ENCODE assay signal across 10 cellular contexts in the genomic region with DNA sequence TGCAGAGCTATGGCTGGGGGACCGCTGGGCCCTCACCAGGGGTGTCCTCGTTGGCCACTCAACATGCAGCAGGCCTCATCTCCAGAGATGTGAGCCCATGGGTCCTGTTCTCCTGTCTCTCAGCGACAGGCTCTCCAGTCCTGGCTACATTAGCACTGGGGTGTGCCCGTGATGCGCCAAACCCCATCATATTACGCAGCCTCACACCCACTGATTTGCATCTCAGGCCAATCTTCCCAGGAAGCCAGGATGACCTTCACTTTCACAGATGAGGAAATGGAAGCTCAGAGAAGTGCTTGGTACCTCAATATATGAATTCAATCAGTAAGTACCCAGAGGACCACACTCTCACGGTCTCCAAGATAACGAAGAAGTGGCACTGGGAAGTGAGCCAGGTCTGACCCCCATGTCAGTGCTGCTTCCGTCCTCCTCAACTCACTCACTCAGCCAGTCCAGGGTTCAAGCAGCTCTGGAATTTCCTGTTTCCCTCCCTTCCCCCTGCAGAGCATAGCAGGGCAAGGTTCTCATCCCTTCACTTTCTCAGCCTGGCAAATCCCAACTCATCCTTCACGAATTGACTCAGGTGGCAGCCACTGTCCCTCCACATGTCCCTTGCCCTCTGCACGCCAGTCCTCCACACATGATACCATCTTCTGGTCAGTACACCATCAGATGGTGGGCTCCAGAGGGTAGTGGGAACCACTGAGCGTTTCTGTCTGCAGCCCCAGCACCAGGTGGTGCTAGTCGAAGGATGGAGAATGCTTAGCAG. TPM values are rescaled to one million over a fixed set of nuclear protein-coding genes. Genes with fewer than 3 reads are reported as not detected.
A peak's percentile ranks its signal among the peaks of the same experiment; 100 is the strongest.
DNase-seq lines count a peak whose midpoint lies in the region; ATAC-seq and TF ChIP-seq lines count a peak whose summit lies in the region.
"Had no signal": no experiment of that assay in that cellular context is flagged by ENCODE, and none has a peak within 500 bp of the region (broad histone marks: within the 10 kb centered on the region; RNA-seq: fewer than 3 reads in every experiment).

No MANE protein-coding gene starts in this region.

- no peaks in the 10 kb centered on the region for H3K27me3 Mint-ChIP-seq in MCF 10A (ENCODE audit: insufficient read depth, unreplicated experiment)

- peak overlapping the region; percentile 27 for H2AK5ac ChIP-seq in mesenchymal stem cell (ENCODE audit: low read length, severe bottlenecking)

- H3K4ac ChIP-seq in mesenchymal stem cell (ENCODE audit: low read depth in 1 of 2, low read length in 2 of 2): peak overlapping the region; percentile 52 to 61

- no peaks in the 10 kb centered on the region for H3K9me3 ChIP-seq in mesenchymal stem cell (ENCODE audit: control insufficient read depth, low read length)

- no peak overlapping the region for H3K4me2 ChIP-seq in mesenchymal stem cell (ENCODE audit: low read length, poor library complexity, severe bottlenecking)

- H4K8ac ChIP-seq in mesenchymal stem cell (ENCODE audit: low read length): peak overlapping the region; percentile 84

- peak overlapping the region; percentile 96 for H3K27ac ChIP-seq in mesenchymal stem cell (ENCODE audit: low read length, poor library complexity, severe bottlenecking)
- H3K27ac ChIP-seq: WERI-Rb-1 had no signal

- peak overlapping the region; percentile 34 to 54 for H2BK12ac ChIP-seq in mesenchymal stem cell (ENCODE audit: low read length in 2 of 2)

- 56% methylated on average over 13 of the region's 13 CpGs for WGBS in mesenchymal stem cell

- TF ChIP-seq CTCF in MCF 10A (IDR thresholded peaks at IDR 0.05; ENCODE audit: unreplicated experiment): no peak

- H3K4me3 ChIP-seq in mesenchymal stem cell (ENCODE audit: insufficient read depth in 1 of 2, low read depth in 1 of 2, low read length in 2 of 2): peak overlapping the region in 1 of 2 experiments; percentile 1

- ATAC-seq in HG03432 (IDR thresholded peaks at IDR 0.05; ENCODE audit: unreplicated experiment): no peak
- no peak for ATAC-seq in left colon

- H3K23ac ChIP-seq in mesenchymal stem cell (ENCODE audit: low read length in 2 of 2): peak overlapping the region in 1 of 2 experiments; percentile 57

- H2AFZ ChIP-seq in mesenchymal stem cell (ENCODE audit: low read depth, low read length): no peak overlapping the region

- peak overlapping the region; percentile 93 for H4K91ac ChIP-seq in mesenchymal stem cell (ENCODE audit: low read length)

- H3K27ac Mint-ChIP-seq in MCF 10A (ENCODE audit: low read depth, unreplicated experiment): peak overlapping the region; percentile 82

- H3K4me1 ChIP-seq in mesenchymal stem cell (ENCODE audit: control insufficient read depth, insufficient read depth, low read depth, low read length): peaks cover 52% of the 10 kb centered on the region

- POLR2A ChIA-PET in MCF 10A (lab: Yijun Ruan, JAX): interaction anchor here (0.6 to 3.9 kb wide), 6 partner anchors 14 to 583 kb away, joined by 3 to 48 read pairs (median 6); a partner anchor contains a TSS

- peaks cover 25% of the 10 kb centered on the region for H3K79me1 ChIP-seq in mesenchymal stem cell (replicated peaks; ENCODE audit: low read length, poor library complexity, severe bottlenecking)

- intact Hi-C loops in MCF 10A (cut with micrococcal nuclease): no loop called here
- intact Hi-C loops in left colon (cut with DNase I, micrococcal nuclease): no loop called here

- H3K36me3 ChIP-seq in mesenchymal stem cell (ENCODE audit: control insufficient read depth in 1 of 2, insufficient read depth in 2 of 2, low read depth in 1 of 2, low read length in 2 of 2): peaks cover 57 to 77% of the 10 kb centered on the region in 2 experiments

- H3K36me3 Mint-ChIP-seq in MCF 10A (ENCODE audit: insufficient read depth, unreplicated experiment): peaks cover 34% of the 10 kb centered on the region

- H3K18ac ChIP-seq in mesenchymal stem cell (ENCODE audit: low read depth in 1 of 2, low read length in 2 of 2): peak overlapping the region; percentile 79 to 86

- peak overlapping the region; percentile 47 for H3K4me3 Mint-ChIP-seq in MCF 10A (ENCODE audit: unreplicated experiment)

- H2BK5ac ChIP-seq in mesenchymal stem cell (ENCODE audit: low read depth, low read length, poor library complexity, severe bottlenecking): peak overlapping the region; percentile 2

- H3K9ac ChIP-seq in mesenchymal stem cell (ENCODE audit: low read length): peak overlapping the region; percentile 80

- DNase-seq in A172 (ENCODE audit: low spot score): peak; percentile 73
- DNase-seq in HS-27A (ENCODE audit: low read depth): peak; percentile 91
- no peak for DNase-seq in MCF 10A (ENCODE audit: unreplicated experiment)
- peak; percentile 47 for DNase-seq in mesenchymal stem cell
- DNase-seq in NOMO-1 (lab: John Stamatoyannopoulos, UW; ENCODE audit: unreplicated experiment in 2 of 2): no peak
- no peak for DNase-seq in germinal center (ENCODE audit: low spot score)
- DNase-seq in left colon: no peak
- DNase-seq: NCI-H446 treated with DMSO at 0.1 percent for 48 hours, WERI-Rb-1 had no signal

- H3K14ac ChIP-seq in mesenchymal stem cell (ENCODE audit: low read length in 2 of 2): peak overlapping the region in 1 of 2 experiments; percentile 28

- CTCF ChIA-PET in MCF 10A (lab: Yijun Ruan, JAX): interaction anchor here (0.7 to 6.0 kb wide), 6 partner anchors 10 to 42 kb away, joined by 3 to 97 read pairs (median 5); no protein-coding TSS in a partner anchor

- H2BK120ac ChIP-seq in mesenchymal stem cell (ENCODE audit: low read depth, low read length): peak overlapping the region; percentile 93

- H3K9me3 Mint-ChIP-seq in MCF 10A (ENCODE audit: unreplicated experiment): no peaks in the 10 kb centered on the region

- peak overlapping the region; percentile 76 for H2BK15ac ChIP-seq in mesenchymal stem cell (ENCODE audit: low read depth, poor library complexity, severe bottlenecking)

- no TSS peak for BruUV-seq in MCF 10A (replicated peaks; lab: Mats Ljungman, UMichigan)

- no peaks in the 10 kb centered on the region for H3K27me3 ChIP-seq in mesenchymal stem cell (ENCODE audit: control insufficient read depth in 1 of 2, insufficient read depth in 1 of 2, low read length in 2 of 2)

- peaks cover 39% of the 10 kb centered on the region for H3K4me1 Mint-ChIP-seq in MCF 10A (ENCODE audit: insufficient read depth, unreplicated experiment)

RNA-seq across cellular contexts. Expression of a gene that starts 28.9 kb away (rescaled TPM):
- total RNA-seq in A172 (2014; rRNA removed; shearing (Covaris generic)): 9.6 and 17.8 TPM in 2 replicates
- 4.8 and 5.7 TPM in 2 replicates for total RNA-seq in MCF 10A (2022)
- polyA plus RNA-seq in mesenchymal stem cell (2013, experiment 1 of 2): 129 TPM
- polyA plus RNA-seq in mesenchymal stem cell (2013, experiment 2 of 2): 133 TPM
- total RNA-seq in left colon: 1 to 10 TPM; 2.9 to 8.9 TPM

RNA-seq across cellular contexts. Expression of a gene that starts 33.4 kb away (rescaled TPM):
- 13.8 and 17.1 TPM in 2 replicates for total RNA-seq in A172 (2014; rRNA removed; shearing (Covaris generic))
- total RNA-seq in MCF 10A (2022): 44.0 and 47.4 TPM in 2 replicates
- 55.6 TPM for polyA plus RNA-seq in mesenchymal stem cell (2013, experiment 1 of 2)
- 54.5 TPM for polyA plus RNA-seq in mesenchymal stem cell (2013, experiment 2 of 2)
- 10 to 100 TPM; 55.6 to 67.0 TPM for total RNA-seq in left colon

RNA-seq across cellular contexts. Expression of a gene that starts 45.4 kb away (rescaled TPM):
- total RNA-seq in A172 (2014; rRNA removed; shearing (Covaris generic)): 6.4 and 7.0 TPM in 2 replicates
- total RNA-seq in MCF 10A (2022) (42.3 and 49.8 TPM in 2 replicates), left colon (10 to 100 TPM; 24.1 to 24.2 TPM)
- 62.4 TPM for polyA plus RNA-seq in mesenchymal stem cell (2013, experiment 1 of 2)
- polyA plus RNA-seq in mesenchymal stem cell (2013, experiment 2 of 2): 61.1 TPM

RNA-seq across cellular contexts. Expression of a gene that starts 46.2 kb away (rescaled TPM):
- total RNA-seq in A172 (2014; rRNA removed; shearing (Covaris generic)): 0.98 TPM in 1 of 2 replicates, not detected in the other
- 3.2 and 3.3 TPM in 2 replicates for total RNA-seq in MCF 10A (2022)
- polyA plus RNA-seq in mesenchymal stem cell (2013, experiment 1 of 2): 1.9 TPM
- polyA plus RNA-seq in mesenchymal stem cell (2013, experiment 2 of 2): 1.8 TPM
- 10 to 100 TPM; 14.6 to 30.6 TPM for total RNA-seq in left colon

Comparison
In these comparisons a context has a peak if more than half of its experiments do, and no peak if none do; other contexts are left out.
1. DNase-seq: peak in A172 (single experiment), HS-27A (single experiment) and mesenchymal stem cell (single experiment); none in MCF 10A (single experiment), NOMO-1 (0 of 2), germinal center (single experiment) and left colon (0 of 2).